ENCODE assay signal across 27 cellular contexts in the genomic region with DNA sequence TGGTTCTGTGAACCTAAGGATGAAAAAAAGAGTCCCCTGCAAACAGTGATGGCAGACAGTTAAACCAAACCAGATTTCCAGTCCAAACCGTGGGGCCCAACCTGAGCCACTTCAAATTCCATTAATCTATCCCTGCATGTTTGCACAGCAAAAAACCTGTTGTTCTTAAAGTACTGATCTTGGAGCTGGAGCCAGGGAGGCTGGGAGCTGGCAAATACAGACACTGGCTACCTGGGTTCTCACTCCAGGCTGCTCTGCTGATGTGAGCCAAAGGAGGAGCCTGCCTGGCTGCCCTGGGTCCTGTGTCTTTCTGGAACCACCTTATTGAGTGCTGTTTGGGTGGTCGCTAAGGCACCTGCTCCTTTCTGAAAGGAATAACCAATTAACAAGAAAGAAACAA. TPM values are rescaled to one million over a fixed set of nuclear protein-coding genes. Genes with fewer than 3 reads are reported as not detected.
A peak's percentile ranks its signal among the peaks of the same experiment; 100 is the strongest.
DNase-seq lines count a peak whose midpoint lies in the region; ATAC-seq and TF ChIP-seq lines count a peak whose summit lies in the region.
"Had no signal": no experiment of that assay in that cellular context is flagged by ENCODE, and none has a peak within 500 bp of the region (broad histone marks: within the 10 kb centered on the region; RNA-seq: fewer than 3 reads in every experiment).

No MANE protein-coding gene starts in this region.

- TF ChIP-seq POLR2A in thyroid gland (IDR thresholded peaks at IDR 0.05), result no peak

- peaks cover 29% of the 10 kb centered on the region for H3K9me3 Mint-ChIP-seq in endodermal cell
- H3K9me3 Mint-ChIP-seq in activated T-cell treated with anti-CD3 and anti-CD28 coated beads, Interleukin-2, amount 50 U/mL, for 72 hours, result peaks cover 2% of the 10 kb centered on the region in 2 donors
- H3K9me3 Mint-ChIP-seq in stimulated activated effector memory CD8-positive, alpha-beta T cell treated with anti-CD3 and anti-CD28 coated beads, Interleukin-12 subunit alpha, Interleukin-12 subunit beta, amount 100 ng/mL, for 72 hours, result no peaks in the 10 kb centered on the region
- H3K9me3 Mint-ChIP-seq: activated T-helper 1 cell treated with anti-CD3 and anti-CD28 coated beads, Interleukin-12 subunit alpha, Interleukin-12 subunit beta, Interleukin-2, Interleukin-4 antibody, amounts not matched to agents 30 ng/mL and 10 ng/mL and 1 ng/mL, durations not matched to agents 14 hours and 24 hours and 36 hours had no signal

- peaks cover 3% of the 10 kb centered on the region for H3K4me1 Mint-ChIP-seq in endodermal cell
- no peaks in the 10 kb centered on the region for H3K4me1 Mint-ChIP-seq in activated T-cell treated with anti-CD3 and anti-CD28 coated beads, Interleukin-2, amount 50 U/mL, for 72 hours (ENCODE audit: low read depth)
- H3K4me1 Mint-ChIP-seq in stimulated activated effector memory CD8-positive, alpha-beta T cell treated with anti-CD3 and anti-CD28 coated beads, Interleukin-12 subunit alpha, Interleukin-12 subunit beta, amount 100 ng/mL, for 72 hours, result no peaks in the 10 kb centered on the region

- no peak overlapping the region for H3K9ac ChIP-seq in endodermal cell (ENCODE audit: extremely low read depth, low read length, poor library complexity, severe bottlenecking)
- H3K9ac ChIP-seq: BLaER1 had no signal

- H3K4me3 Mint-ChIP-seq in endodermal cell, result no peak overlapping the region
- H3K4me3 Mint-ChIP-seq in activated T-cell treated with anti-CD3 and anti-CD28 coated beads, Interleukin-2, amount 50 U/mL, for 72 hours, result no peak overlapping the region
- no peak overlapping the region for H3K4me3 Mint-ChIP-seq in stimulated activated effector memory CD8-positive, alpha-beta T cell treated with anti-CD3 and anti-CD28 coated beads, Interleukin-12 subunit alpha, Interleukin-12 subunit beta, amount 100 ng/mL, for 72 hours
- H3K4me3 Mint-ChIP-seq: activated naive CD8-positive, alpha-beta T cell; activated T-helper 1 cell treated with anti-CD3 and anti-CD28 coated beads, Interleukin-12 subunit alpha, Interleukin-12 subunit beta, Interleukin-2, Interleukin-4 antibody, amounts not matched to agents 30 ng/mL and 10 ng/mL and 1 ng/mL, durations not matched to agents 14 hours and 24 hours and 36 hours had no signal

- H3K27ac Mint-ChIP-seq in endodermal cell, result no peak overlapping the region
- H3K27ac Mint-ChIP-seq in activated T-cell treated with anti-CD3 and anti-CD28 coated beads, Interleukin-2, amount 50 U/mL, for 72 hours, result no peak overlapping the region
- no peak overlapping the region for H3K27ac Mint-ChIP-seq in stimulated activated effector memory CD8-positive, alpha-beta T cell treated with anti-CD3 and anti-CD28 coated beads, Interleukin-12 subunit alpha, Interleukin-12 subunit beta, amount 100 ng/mL, for 72 hours
- H3K27ac Mint-ChIP-seq: activated naive CD8-positive, alpha-beta T cell; activated T-helper 1 cell treated with anti-CD3 and anti-CD28 coated beads, Interleukin-12 subunit alpha, Interleukin-12 subunit beta, Interleukin-2, Interleukin-4 antibody, amounts not matched to agents 30 ng/mL and 10 ng/mL and 1 ng/mL, durations not matched to agents 14 hours and 24 hours and 36 hours had no signal

- H3K27me3 Mint-ChIP-seq in endodermal cell (ENCODE audit: insufficient read depth), result peaks cover 4% of the 10 kb centered on the region
- no peaks in the 10 kb centered on the region for H3K27me3 Mint-ChIP-seq in activated T-cell treated with anti-CD3 and anti-CD28 coated beads, Interleukin-2, amount 50 U/mL, for 72 hours (ENCODE audit: low read depth)
- H3K27me3 Mint-ChIP-seq: activated naive CD8-positive, alpha-beta T cell had no signal

- no peak for ATAC-seq in activated T-cell treated with anti-CD3 and anti-CD28 coated beads, Interleukin-2, amount 50 U/mL, for 72 hours (replicated peaks in 1 of 2)
- ATAC-seq in stimulated activated effector memory CD8-positive, alpha-beta T cell treated with anti-CD3 and anti-CD28 coated beads, Interleukin-12 subunit alpha, Interleukin-12 subunit beta, amount 100 ng/mL, for 72 hours, result no peak
- ATAC-seq: GM12878 had no signal

- H3K27me3 ChIP-seq in endodermal cell (ENCODE audit: control insufficient read depth, insufficient read depth, low read length, poor library complexity, severe bottlenecking) (no peaks in the 10 kb centered on the region), thyroid gland (no peaks in the 10 kb centered on the region)
- H3K27me3 ChIP-seq: BLaER1, right atrium auricular region, uterus had no signal

- WGBS in endodermal cell (ENCODE audit: insufficient coverage in 1 of 2, insufficient read length in 1 of 2), 2 experiments, result 86% methylated on average over 2 of the region's 2 CpGs; no CpG with 5 or more reads in 1 of the 2 experiments
- 16 to 18% methylated on average over 2 of the region's 2 CpGs for WGBS in thyroid gland, 2 donors

- H3K36me3 ChIP-seq in endodermal cell (ENCODE audit: control insufficient read depth, insufficient read depth, low read length), result no peaks in the 10 kb centered on the region
- H3K36me3 ChIP-seq in thyroid gland, result no peaks in the 10 kb centered on the region
- H3K36me3 ChIP-seq: BLaER1, right atrium auricular region, uterus had no signal

- H3K9me3 ChIP-seq in endodermal cell (ENCODE audit: control insufficient read depth, low read length) (peaks cover 35% of the 10 kb centered on the region), thyroid gland (no peaks in the 10 kb centered on the region)
- H3K9me3 ChIP-seq: right atrium auricular region, uterus had no signal

- intact Hi-C loops in thyroid gland (cut with DNase I), result no loop called here

- H3K36me3 Mint-ChIP-seq in endodermal cell (ENCODE audit: low read depth), result peaks cover 2% of the 10 kb centered on the region
- H3K36me3 Mint-ChIP-seq in activated T-cell treated with anti-CD3 and anti-CD28 coated beads, Interleukin-2, amount 50 U/mL, for 72 hours (ENCODE audit: insufficient read depth in 2 of 2), result no peaks in the 10 kb centered on the region
- no peaks in the 10 kb centered on the region for H3K36me3 Mint-ChIP-seq in stimulated activated effector memory CD8-positive, alpha-beta T cell treated with anti-CD3 and anti-CD28 coated beads, Interleukin-12 subunit alpha, Interleukin-12 subunit beta, amount 100 ng/mL, for 72 hours
- H3K36me3 Mint-ChIP-seq: activated naive CD8-positive, alpha-beta T cell had no signal

- no peak overlapping the region for H3K27ac ChIP-seq in endodermal cell (ENCODE audit: low read depth, low read length)
- no peak overlapping the region for H3K27ac ChIP-seq in thyroid gland
- H3K27ac ChIP-seq: BLaER1, epithelial cell of prostate, right atrium auricular region, uterus had no signal

- H3K4me1 ChIP-seq in endodermal cell (ENCODE audit: control insufficient read depth, insufficient read depth, low read length), result no peaks in the 10 kb centered on the region
- peaks cover 0 to 10% of the 10 kb centered on the region in 2 donors for H3K4me1 ChIP-seq in thyroid gland
- H3K4me1 ChIP-seq: BLaER1, right atrium auricular region, uterus had no signal

- TF ChIP-seq CTCF in endodermal cell (conservative IDR thresholded peaks at IDR 0.05) (no peak), thyroid gland (IDR thresholded peaks at IDR 0.05) (no peak)

- no peak overlapping the region for H3K4me3 ChIP-seq in endodermal cell (ENCODE audit: low read length)
- no peak overlapping the region for H3K4me3 ChIP-seq in thyroid gland (replicated peaks in 1 of 3)
- H3K4me3 ChIP-seq: BLaER1, GM12878, lung, right atrium auricular region, uterus had no signal

- DNase-seq in NCI-H510A treated with DMSO at 0.1 percent for 48 hours (lab: John Stamatoyannopoulos, UW) (peak; percentile 46), NCI-H510A (lab: John Stamatoyannopoulos, UW) (no peak), NCI-H2029 (lab: John Stamatoyannopoulos, UW) (peak; percentile 94), endodermal cell (peak; percentile 33), thyroid gland (peak; percentile 47 to 65), mucosa of gallbladder (ENCODE audit: low spot score) (no peak)
- DNase-seq in activated T-cell treated with anti-CD3 and anti-CD28 coated beads, Interleukin-2, amount 50 U/mL, for 72 hours, result no peak
- DNase-seq in stimulated activated effector memory CD8-positive, alpha-beta T cell treated with anti-CD3 and anti-CD28 coated beads, Interleukin-12 subunit alpha, Interleukin-12 subunit beta, amount 100 ng/mL, for 72 hours (ENCODE audit: low spot score in 2 of 2), result no peak
- DNase-seq: activated CD4-positive, alpha-beta T cell treated with anti-CD3 and anti-CD28 coated beads for 1 hour; foreskin fibroblast; islet precursor cell; NCI-H1048; NCI-H446 treated with DMSO at 0.1 percent for 48 hours; substantia nigra; uterus had no signal

RNA-seq across cellular contexts. Expression of a gene that starts 16.4 kb away (rescaled TPM):
- total RNA-seq in endodermal cell (not detected), thyroid gland (not detected), mucosa of gallbladder (1.3 TPM)
- not detected for polyA plus RNA-seq in endodermal cell (2013, experiment 1 of 2)
- not detected for polyA plus RNA-seq in endodermal cell (2013, experiment 2 of 2)
- not detected for total RNA-seq in activated T-cell treated with anti-CD3 and anti-CD28 coated beads, Interleukin-2, amount 50 U/mL, for 72 hours
- total RNA-seq: A673; activated CD8-positive, alpha-beta memory T cell treated with anti-CD3 and anti-CD28 coated beads for 36 hours; activated T-helper 1 cell treated with anti-CD3 and anti-CD28 coated beads, Interleukin-12 subunit alpha, Interleukin-12 subunit beta, Interleukin-2, Interleukin-4 antibody, amounts not matched to agents 30 ng/mL and 10 ng/mL and 1 ng/mL, durations not matched to agents 14 hours and 24 hours and 36 hours; GM12878; H1; myocyte; omental fat pad; right atrium auricular region had no signal
- polyA plus RNA-seq: GM12878, H1 had no signal

RNA-seq across cellular contexts. Expression of a gene that starts 51.4 kb away (rescaled TPM):
- total RNA-seq in endodermal cell, result 100 to 1,000 TPM in 1 of 2 donors, 10 to 100 TPM in 1; 99.6 to 112 TPM
- polyA plus RNA-seq in endodermal cell (2013, experiment 1 of 2), result 157 TPM
- 139 TPM for polyA plus RNA-seq in endodermal cell (2013, experiment 2 of 2)
- 100 to 1,000 TPM; 337 to 492 (median 444) TPM for total RNA-seq in thyroid gland
- total RNA-seq in activated T-cell treated with anti-CD3 and anti-CD28 coated beads, Interleukin-2, amount 50 U/mL, for 72 hours, result 100 to 1,000 TPM; 148 to 179 TPM
- total RNA-seq in mucosa of gallbladder, result 714 TPM

RNA-seq across cellular contexts. Expression of a gene that starts 51.8 kb away (rescaled TPM):
- total RNA-seq in endodermal cell, result 1 to 10 TPM; 5.9 to 6.6 TPM
- 5.4 TPM for polyA plus RNA-seq in endodermal cell (2013, experiment 1 of 2)
- polyA plus RNA-seq in endodermal cell (2013, experiment 2 of 2), result 5.3 TPM
- 1 to 10 TPM; 4.3 to 5.8 (median 4.4) TPM for total RNA-seq in thyroid gland
- total RNA-seq in activated T-cell treated with anti-CD3 and anti-CD28 coated beads, Interleukin-2, amount 50 U/mL, for 72 hours, result 10 to 100 TPM; 13.8 to 17.0 TPM
- 6.0 TPM for total RNA-seq in mucosa of gallbladder

RNA-seq across cellular contexts. Expression of a gene that starts 55.5 kb away (rescaled TPM):
- 10 to 100 TPM; 46.0 to 55.1 TPM for total RNA-seq in endodermal cell
- polyA plus RNA-seq in endodermal cell (2013, experiment 1 of 2), result 62.3 TPM
- polyA plus RNA-seq in endodermal cell (2013, experiment 2 of 2), result 59.9 TPM
- 10 to 100 TPM; 28.7 to 39.4 (median 33.7) TPM for total RNA-seq in thyroid gland
- 10 to 100 TPM; 39.0 to 40.3 TPM for total RNA-seq in activated T-cell treated with anti-CD3 and anti-CD28 coated beads, Interleukin-2, amount 50 U/mL, for 72 hours
- 25.7 TPM for total RNA-seq in mucosa of gallbladder

RNA-seq across cellular contexts. Expression of a gene that starts 56.1 kb away (rescaled TPM):
- 10 to 100 TPM; 34.8 to 56.7 TPM for total RNA-seq in endodermal cell
- 52.3 TPM for polyA plus RNA-seq in endodermal cell (2013, experiment 1 of 2)
- 50.7 TPM for polyA plus RNA-seq in endodermal cell (2013, experiment 2 of 2)
- total RNA-seq in thyroid gland, result 100 to 1,000 TPM in 1 of 4 donors, 10 to 100 TPM in 3; 42.4 to 116 (median 77.7) TPM
- 10 to 100 TPM; 59.6 to 68.3 TPM for total RNA-seq in activated T-cell treated with anti-CD3 and anti-CD28 coated beads, Interleukin-2, amount 50 U/mL, for 72 hours
- total RNA-seq in mucosa of gallbladder, result 24.4 TPM

Comparison
In these comparisons a context has a peak if more than half of its experiments do, and no peak if none do; other contexts are left out.
1. DNase-seq: peak in NCI-H510A treated with DMSO at 0.1 percent for 48 hours (single experiment), NCI-H2029 (single experiment), endodermal cell (single experiment) and thyroid gland (2 of 2); none in NCI-H510A (single experiment), activated T-cell treated with anti-CD3 and anti-CD28 coated beads, Interleukin-2, amount 50 U/mL, for 72 hours (0 of 2), mucosa of gallbladder (single experiment) and stimulated activated effector memory CD8-positive, alpha-beta T cell treated with anti-CD3 and anti-CD28 coated beads, Interleukin-12 subunit alpha, Interleukin-12 subunit beta, amount 100 ng/mL, for 72 hours (0 of 2).